ENCODE assay signal across 8 cellular contexts in genomic region chr19:5292453-5292842, GRCh38. TPM values are rescaled to one million over a fixed set of nuclear protein-coding genes. Genes with fewer than 3 reads are reported as not detected.
DNase-seq lines count a peak whose midpoint lies in the region; ATAC-seq and TF ChIP-seq lines count a peak whose summit lies in the region.

No MANE protein-coding gene starts in this region.

- H3K4me3 Mint-ChIP-seq in activated T-cell treated with anti-CD3 and anti-CD28 coated beads, Interleukin-2, amount 50 U/mL, for 4 hours: peak overlapping the region; percentile 69

- intact Hi-C loops in sciatic nerve (cut with DNase I): no loop called here

- H3K27ac ChIP-seq in cardiac muscle cell: peak overlapping the region; percentile 87

- H3K4me3 ChIP-seq in cardiac muscle cell: peak overlapping the region; percentile 46

- H3K9me3 Mint-ChIP-seq in activated T-cell treated with anti-CD3 and anti-CD28 coated beads, Interleukin-2, amount 50 U/mL, for 4 hours: no peaks in the 10 kb centered on the region

- no peaks in the 10 kb centered on the region for H3K27me3 ChIP-seq in cardiac muscle cell

- DNase-seq in NCI-H345 (lab: John Stamatoyannopoulos, UW) (peak; percentile 50), NCI-H345 treated with DMSO at 0.1 percent for 48 hours (lab: John Stamatoyannopoulos, UW; ENCODE audit: unreplicated experiment) (no peak), cardiac muscle cell (ENCODE audit: low read depth in 1 of 2, low spot score in 1 of 2) (no peak), sciatic nerve (ENCODE audit: low spot score) (no peak), globus pallidus (ENCODE audit: low spot score) (no peak), cerebellar nuclear complex (lab: John Stamatoyannopoulos, UW) (no peak), NAMALWA (ENCODE audit: low spot score) (no peak)
- DNase-seq in activated T-cell treated with anti-CD3 and anti-CD28 coated beads, Interleukin-2, amount 50 U/mL, for 4 hours: peak; percentile 20

- H3K36me3 Mint-ChIP-seq in activated T-cell treated with anti-CD3 and anti-CD28 coated beads, Interleukin-2, amount 50 U/mL, for 4 hours (ENCODE audit: insufficient read depth): no peaks in the 10 kb centered on the region

- H3K4me1 Mint-ChIP-seq in activated T-cell treated with anti-CD3 and anti-CD28 coated beads, Interleukin-2, amount 50 U/mL, for 4 hours (ENCODE audit: low read depth): peaks cover 11% of the 10 kb centered on the region

- peak; percentile 29 to 41 for ATAC-seq in activated T-cell treated with anti-CD3 and anti-CD28 coated beads, Interleukin-2, amount 50 U/mL, for 4 hours
- ATAC-seq in sciatic nerve: peak; percentile 25

- no peaks in the 10 kb centered on the region for H3K36me3 ChIP-seq in cardiac muscle cell

- no peak for TF ChIP-seq CTCF in cardiac muscle cell (IDR thresholded peaks at IDR 0.05; ENCODE audit: low read depth, low read length)

- H3K9me3 ChIP-seq in cardiac muscle cell (ENCODE audit: low read depth): no peaks in the 10 kb centered on the region

- H3K27me3 Mint-ChIP-seq in activated T-cell treated with anti-CD3 and anti-CD28 coated beads, Interleukin-2, amount 50 U/mL, for 4 hours (ENCODE audit: low read depth): peaks cover 24% of the 10 kb centered on the region

- H3K4me1 ChIP-seq in cardiac muscle cell (ENCODE audit: low read depth): peaks cover 4% of the 10 kb centered on the region

RNA-seq across cellular contexts. Expression of gene PTPRS, which starts 48.2 kb away (rescaled TPM):
- 1 to 10 TPM in 1 of 3 donors, under 1 TPM in 2; 0.79 to 1.3 (median 0.92) TPM for total RNA-seq in activated T-cell treated with anti-CD3 and anti-CD28 coated beads, Interleukin-2, amount 50 U/mL, for 4 hours
- total RNA-seq in cardiac muscle cell (247 and 351 TPM in 2 replicates), sciatic nerve (278 TPM)
- 46.0 and 68.7 TPM in 2 replicates for polyA plus RNA-seq in cardiac muscle cell

Comparison
In these comparisons a context has a peak if more than half of its experiments do, and no peak if none do; other contexts are left out.
1. DNase-seq: peak in NCI-H345 (single experiment) and activated T-cell treated with anti-CD3 and anti-CD28 coated beads, Interleukin-2, amount 50 U/mL, for 4 hours (single experiment); none in NCI-H345 treated with DMSO at 0.1 percent for 48 hours (single experiment), cardiac muscle cell (0 of 2), sciatic nerve (single experiment), globus pallidus (single experiment), cerebellar nuclear complex (0 of 2) and NAMALWA (single experiment).
2. RNA of gene PTPRS, which starts 48.2 kb away (total RNA-seq): 247 to 351 TPM in cardiac muscle cell and 278 TPM in sciatic nerve (single experiment); 0.79 to 1.3 TPM in activated T-cell treated with anti-CD3 and anti-CD28 coated beads, Interleukin-2, amount 50 U/mL, for 4 hours; every median in the first group is over 100 times any median in the second.